Comparison of ENCODE assay signal across 8 cellular contexts in the genomic region with DNA sequence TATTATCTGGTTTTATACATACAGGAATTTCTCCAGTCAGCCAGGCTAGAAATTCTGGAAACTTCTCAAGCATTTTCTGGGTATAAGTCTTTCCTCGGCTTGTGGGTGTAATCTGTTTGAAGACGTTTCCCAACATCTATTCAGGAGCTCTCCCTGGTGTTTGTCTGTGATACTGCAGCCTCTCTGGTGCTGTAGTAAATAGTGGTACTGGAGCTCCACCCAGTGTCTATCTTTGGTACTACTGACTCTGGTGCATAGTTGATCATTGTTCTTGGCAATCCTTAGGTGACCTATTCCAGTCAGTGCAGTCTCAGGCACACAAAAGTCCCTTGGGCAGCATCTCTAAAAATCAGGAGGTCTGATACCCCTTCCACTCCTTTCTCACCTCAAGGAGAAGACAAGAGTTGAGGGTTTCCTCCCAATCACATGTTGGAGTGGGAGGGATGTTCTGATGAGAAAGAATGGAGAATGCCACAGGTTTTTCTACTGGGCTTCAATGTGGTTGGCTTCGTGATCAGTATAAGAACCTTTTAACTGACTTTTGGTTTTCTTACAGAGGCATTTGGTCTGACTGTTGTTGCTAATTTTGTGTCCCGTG.
DNase-seq lines count a peak whose midpoint lies in the region; ATAC-seq and TF ChIP-seq lines count a peak whose summit lies in the region.

No MANE protein-coding gene starts in this region.

- H3K4me2 ChIP-seq in SU-DHL-6 (ENCODE audit: low read depth, low read length, poor library complexity, severe bottlenecking), result no peak overlapping the region

- no peaks in the 10 kb centered on the region for H3K9me2 ChIP-seq in SU-DHL-6 (replicated peaks; ENCODE audit: insufficient read depth, low read length)

- H3K4me1 ChIP-seq in left ventricle myocardium inferior (peaks cover 9% of the 10 kb centered on the region), gastrocnemius medialis (no peaks in the 10 kb centered on the region)

- no peak overlapping the region for H3K9ac ChIP-seq in SU-DHL-6 (ENCODE audit: low read length)

- no peaks in the 10 kb centered on the region for H3K79me2 ChIP-seq in SU-DHL-6 (ENCODE audit: insufficient read depth, low read length)

- H2AFZ ChIP-seq in SU-DHL-6 (ENCODE audit: low read depth, low read length, severe bottlenecking), result peak overlapping the region; percentile 60

- no peak overlapping the region for H3K27ac ChIP-seq in SU-DHL-6 (ENCODE audit: low read depth, low read length)
- peak overlapping the region; percentile 47 for H3K27ac ChIP-seq in left ventricle myocardium inferior (replicated peaks)
- no peak overlapping the region for H3K27ac ChIP-seq in gastrocnemius medialis

- DNase-seq in NCI-H1105 treated with DMSO at 0.1 percent for 48 hours (lab: John Stamatoyannopoulos, UW), result peak; percentile 65
- peak; percentile 74 for DNase-seq in activated naive CD8-positive, alpha-beta T cell treated with anti-CD3 and anti-CD28 coated beads, Interleukin-2, amount 50 U/mL, for 16 hours (ENCODE audit: low read depth, low spot score)
- peak; percentile 41 for DNase-seq in left ventricle myocardium inferior
- DNase-seq in gastrocnemius medialis, result peak; percentile 51 to 73
- no peak for DNase-seq in cortex of kidney (lab: John Stamatoyannopoulos, UW)

- intact Hi-C loops in left ventricle myocardium inferior (cut with micrococcal nuclease), result loop anchor here (2.0 to 5.0 kb wide), 2 partner anchors 172 to 434 kb away; no protein-coding TSS in a partner anchor
- intact Hi-C loops in gastrocnemius medialis (cut with DNase I; ENCODE audit: low total_unique reads), result loop anchor here (1.0 to 5.0 kb wide), 3 partner anchors 20 to 642 kb away; no protein-coding TSS in a partner anchor

- peaks cover 7% of the 10 kb centered on the region; the same call in 1 of the 2 replicates for H3K9me3 ChIP-seq in SU-DHL-6 (ENCODE audit: insufficient read depth, low read length)
- H3K9me3 ChIP-seq in left ventricle myocardium inferior (replicated peaks), result peaks cover 42% of the 10 kb centered on the region
- peaks cover 0 to 4% (median 0%) of the 10 kb centered on the region in 3 donors for H3K9me3 ChIP-seq in gastrocnemius medialis

- H4K20me1 ChIP-seq in SU-DHL-6 (ENCODE audit: low read depth, low read length), result no peaks in the 10 kb centered on the region

- no peaks in the 10 kb centered on the region for H3F3A ChIP-seq in SU-DHL-6 (ENCODE audit: insufficient read depth)

- H3K27me3 ChIP-seq in SU-DHL-6 (ENCODE audit: low read length) (no peaks in the 10 kb centered on the region), left ventricle myocardium inferior (ENCODE audit: low read depth) (no peaks in the 10 kb centered on the region), gastrocnemius medialis (no peaks in the 10 kb centered on the region)

- H3K36me3 ChIP-seq in SU-DHL-6 (ENCODE audit: low read length) (no peaks in the 10 kb centered on the region), left ventricle myocardium inferior (no peaks in the 10 kb centered on the region), gastrocnemius medialis (no peaks in the 10 kb centered on the region)

- TF ChIP-seq CTCF in GM12875 (IDR thresholded peaks at IDR 0.05; ENCODE audit: borderline replicate concordance, insufficient read depth, low read depth, low read length) (peak; percentile 92), SU-DHL-6 (IDR thresholded peaks at IDR 0.05; ENCODE audit: insufficient read depth, low read length, poor library complexity, severe bottlenecking) (peak; percentile 95), left ventricle myocardium inferior (IDR thresholded peaks at IDR 0.05; ENCODE audit: borderline replicate concordance) (peak; percentile 99), gastrocnemius medialis (IDR thresholded peaks at IDR 0.05 in 4 of 5, conservative IDR thresholded peaks at IDR 0.05 in 1 of 5) (peak; percentile 92 to 99 (median 93))

- in situ Hi-C loops in gastrocnemius medialis (cut with MboI; ENCODE audit: low sequenced_read_pairs in 4 of 4), result loop anchor here (5.0 to 25.0 kb wide), 6 partner anchors 174 to 657 kb away; no protein-coding TSS in a partner anchor

- peak; percentile 89 for ATAC-seq in HG02610 (IDR thresholded peaks at IDR 0.05; ENCODE audit: unreplicated experiment)
- peak; percentile 97 to 99 for ATAC-seq in gastrocnemius medialis

- H3K4me3 ChIP-seq in GM12875 (ENCODE audit: low read depth, low read length) (no peak overlapping the region), SU-DHL-6 (ENCODE audit: insufficient read depth, low read length, poor library complexity, severe bottlenecking) (no peak overlapping the region), left ventricle myocardium inferior (no peak overlapping the region), gastrocnemius medialis (no peak overlapping the region)

- no peak for TF ChIP-seq POLR2A in gastrocnemius medialis (IDR thresholded peaks at IDR 0.05)
